Comparison of ENCODE assay signal across 8 cellular contexts in the genomic region with DNA sequence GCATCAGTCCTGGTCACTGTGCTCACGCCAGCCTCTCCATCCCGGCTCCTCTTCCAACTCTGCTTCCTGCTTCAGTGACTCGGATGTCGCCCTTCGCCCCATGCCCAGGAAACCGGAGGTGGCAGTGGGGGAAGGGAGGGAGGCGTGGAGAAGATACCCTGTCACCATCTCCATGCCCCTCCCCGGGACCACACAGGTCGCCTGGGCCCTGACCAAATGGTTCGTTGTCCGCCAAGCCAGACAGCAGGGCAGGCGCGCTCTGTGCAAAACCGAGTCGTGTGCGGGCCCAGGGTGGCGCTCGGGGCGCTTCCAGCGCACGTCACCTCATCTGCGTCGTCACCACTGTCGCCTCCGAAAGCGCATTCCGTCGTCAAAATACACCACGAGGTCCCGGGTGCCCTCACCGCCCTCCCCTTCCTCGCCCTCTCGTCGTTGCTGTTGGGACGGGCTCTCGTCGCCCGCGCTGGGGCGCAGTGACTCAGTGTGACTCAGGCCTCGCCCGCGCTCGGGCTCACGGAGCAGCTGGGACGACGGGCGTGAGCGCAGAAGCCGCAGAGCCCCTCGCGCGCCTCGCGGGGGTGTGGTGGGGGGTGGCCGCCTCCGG. TPM values are rescaled to one million over a fixed set of nuclear protein-coding genes. Genes with fewer than 3 reads are reported as not detected.
DNase-seq lines count a peak whose midpoint lies in the region; ATAC-seq and TF ChIP-seq lines count a peak whose summit lies in the region.

No MANE protein-coding gene starts in this region.

- peak overlapping the region; percentile 57 for H3K4me3 ChIP-seq in AG04450 (ENCODE audit: low read depth, low read length)
- no peak overlapping the region for H3K4me3 ChIP-seq in mucosa of descending colon

- peak; percentile 95 for ATAC-seq in effector memory CD8-positive, alpha-beta T cell (replicated peaks)
- ATAC-seq in mucosa of descending colon, result peak; percentile 93
- no peak for ATAC-seq in HG03565 (IDR thresholded peaks at IDR 0.05; ENCODE audit: unreplicated experiment)
- no peak for ATAC-seq in HG03159 (IDR thresholded peaks at IDR 0.05; ENCODE audit: unreplicated experiment)

- H3K9me3 ChIP-seq in AG04450 (ENCODE audit: control insufficient read depth, insufficient read depth, low read length) (peaks cover 17% of the 10 kb centered on the region; the same call in 1 of the 2 replicates), mucosa of descending colon (no peaks in the 10 kb centered on the region)

- CTCF ChIA-PET in AG04450 (lab: Charles Lee), result no interaction called here

- H3K36me3 Mint-ChIP-seq in effector memory CD8-positive, alpha-beta T cell (ENCODE audit: insufficient read depth), result peaks cover 3% of the 10 kb centered on the region

- H3K27ac Mint-ChIP-seq in effector memory CD8-positive, alpha-beta T cell, result no peak overlapping the region

- peaks cover 16% of the 10 kb centered on the region for H3K4me1 ChIP-seq in mucosa of descending colon (ENCODE audit: low read depth)

- no peak overlapping the region for H3K27ac ChIP-seq in AG04450 (ENCODE audit: low read depth, low read length)

- H3K9me3 Mint-ChIP-seq in effector memory CD8-positive, alpha-beta T cell, result no peaks in the 10 kb centered on the region

- peaks cover 2% of the 10 kb centered on the region for H3K27me3 ChIP-seq in AG04450 (ENCODE audit: control insufficient read depth, insufficient read depth, low read length)

- POLR2A ChIA-PET in AG04450 (lab: Yijun Ruan, JAX), result interaction anchor here (1.0 kb wide), 1 partner anchor 9 kb away, joined by 3 read pairs; no protein-coding TSS in a partner anchor

- H3K36me3 ChIP-seq in mucosa of descending colon (ENCODE audit: low read depth), result no peaks in the 10 kb centered on the region

- no peak for TF ChIP-seq CTCF in AG04450 (IDR thresholded peaks at IDR 0.05; ENCODE audit: low read depth, low read length)
- TF ChIP-seq CTCF in mucosa of descending colon (IDR thresholded peaks at IDR 0.05), result no peak

- no peak for DNase-seq in AG04450 (ENCODE audit: low read depth, low spot score)
- peak; percentile 83 for DNase-seq in HuH-7.5 (ENCODE audit: low spot score)
- peak; percentile 58 to 67 for DNase-seq in activated CD8-positive, alpha-beta memory T cell treated with anti-CD3 and anti-CD28 coated beads for 1 hour (ENCODE audit: extremely low read depth in 1 of 2, low read depth in 1 of 2)
- peak; percentile 48 to 67 (median 63) for DNase-seq in effector memory CD8-positive, alpha-beta T cell
- DNase-seq in mucosa of descending colon, result peak; percentile 59 to 80 (median 72)
- DNase-seq in stimulated activated CD8-positive, alpha-beta memory T cell treated with anti-CD3 and anti-CD28 coated beads, Interleukin-2, amount 100 ng/mL, for 1 hour (ENCODE audit: low read depth in 2 of 2), result peak; percentile 44 to 57

- H3K27me3 Mint-ChIP-seq in effector memory CD8-positive, alpha-beta T cell, result peaks cover 26 to 30% of the 10 kb centered on the region in 2 donors

- peak overlapping the region; percentile 70 to 74 for H3K4me3 Mint-ChIP-seq in effector memory CD8-positive, alpha-beta T cell

- H3K4me1 Mint-ChIP-seq in effector memory CD8-positive, alpha-beta T cell (ENCODE audit: low read depth in 2 of 2), result peaks cover 12 to 16% of the 10 kb centered on the region in 2 donors

- intact Hi-C loops in mucosa of descending colon (cut with DNase I, micrococcal nuclease), result no loop called here

RNA-seq across cellular contexts. Expression of gene ZNF778, which starts 39.2 kb away (rescaled TPM):
- 11.3 and 13.1 TPM in 2 replicates for polyA plus RNA-seq in AG04450 (2011; rRNA removed)
- 11.8 and 22.6 TPM in 2 replicates for polyA minus RNA-seq in AG04450 (2011; rRNA and poly(A)+ RNA removed)
- total RNA-seq in mucosa of descending colon, result 1 to 10 TPM; 4.7 to 8.8 (median 7.2) TPM

RNA-seq across cellular contexts. Expression of gene SLC22A31, which starts 56.4 kb away (rescaled TPM):
- polyA plus RNA-seq in AG04450 (2011; rRNA removed), result 0.25 TPM in 1 of 2 replicates, not detected in the other
- not detected in 2 replicates for polyA minus RNA-seq in AG04450 (2011; rRNA and poly(A)+ RNA removed)
- 1 to 10 TPM in 2 of 3 donors, under 1 TPM in 1; 0.35 to 1.8 (median 1.1) TPM for total RNA-seq in mucosa of descending colon

Comparison
In these comparisons a context has a peak if more than half of its experiments do, and no peak if none do; other contexts are left out.
1. ATAC-seq: peak in effector memory CD8-positive, alpha-beta T cell (single experiment) and mucosa of descending colon (single experiment); none in HG03565 (single experiment) and HG03159 (single experiment).